ENCODE assay signal across 20 cellular contexts in genomic region chr4:116389139-116389538, GRCh38.
"Had no signal": no experiment of that assay in that cellular context is flagged by ENCODE, and none has a peak within 500 bp of the region (broad histone marks: within the 10 kb centered on the region; RNA-seq: fewer than 3 reads in every experiment).

No MANE protein-coding gene starts in this region.

- H3K36me3 Mint-ChIP-seq: memory B cell, natural killer cell, neural progenitor cell had no signal

- H3K4me1 Mint-ChIP-seq: memory B cell; natural killer cell; stimulated activated naive CD8-positive, alpha-beta T cell treated with anti-CD3 and anti-CD28 coated beads, Interleukin-15, amount 100 ng/mL, for 72 hours had no signal

- H3K27ac Mint-ChIP-seq: effector memory CD8-positive, alpha-beta T cell; memory B cell; natural killer cell; neural progenitor cell; progenitor cell of endocrine pancreas; stimulated activated naive CD8-positive, alpha-beta T cell treated with anti-CD3 and anti-CD28 coated beads, Interleukin-15, amount 100 ng/mL, for 72 hours had no signal

- H3K4me3 Mint-ChIP-seq: effector memory CD8-positive, alpha-beta T cell; memory B cell; natural killer cell; neural progenitor cell; stimulated activated naive CD8-positive, alpha-beta T cell treated with anti-CD3 and anti-CD28 coated beads, Interleukin-15, amount 100 ng/mL, for 72 hours had no signal

- H3K27me3 Mint-ChIP-seq: effector memory CD8-positive, alpha-beta T cell; memory B cell; progenitor cell of endocrine pancreas; stimulated activated naive CD8-positive, alpha-beta T cell treated with anti-CD3 and anti-CD28 coated beads, Interleukin-15, amount 100 ng/mL, for 72 hours had no signal

- DNase-seq: cortex of kidney; effector memory CD8-positive, alpha-beta T cell; erythroblast; esophagus squamous epithelium; head of caudate nucleus; kidney; natural killer cell; right lobe of liver; small intestine; stimulated activated CD4-positive, alpha-beta T cell treated with anti-CD3 and anti-CD28 coated beads, Interleukin-15, amount 100 ng/mL, for 24 hours; stimulated activated CD4-positive, alpha-beta T cell treated with anti-CD3 and anti-CD28 coated beads, Interleukin-2, amount 100 ng/mL, for 48 hours; stimulated activated CD8-positive, alpha-beta memory T cell treated with anti-CD3 and anti-CD28 coated beads, Interleukin-4, amount 100 ng/mL, for 48 hours; stimulated activated naive CD4-positive, alpha-beta T cell; stimulated activated naive CD8-positive, alpha-beta T cell treated with anti-CD3 and anti-CD28 coated beads, Interleukin-15, amount 100 ng/mL, for 72 hours; transverse colon; upper lobe of right lung; uterus had no signal

- H3K9me3 Mint-ChIP-seq: memory B cell, neural progenitor cell had no signal
